Comparison of ENCODE assay signal across 1 cellular context in the genomic region with DNA sequence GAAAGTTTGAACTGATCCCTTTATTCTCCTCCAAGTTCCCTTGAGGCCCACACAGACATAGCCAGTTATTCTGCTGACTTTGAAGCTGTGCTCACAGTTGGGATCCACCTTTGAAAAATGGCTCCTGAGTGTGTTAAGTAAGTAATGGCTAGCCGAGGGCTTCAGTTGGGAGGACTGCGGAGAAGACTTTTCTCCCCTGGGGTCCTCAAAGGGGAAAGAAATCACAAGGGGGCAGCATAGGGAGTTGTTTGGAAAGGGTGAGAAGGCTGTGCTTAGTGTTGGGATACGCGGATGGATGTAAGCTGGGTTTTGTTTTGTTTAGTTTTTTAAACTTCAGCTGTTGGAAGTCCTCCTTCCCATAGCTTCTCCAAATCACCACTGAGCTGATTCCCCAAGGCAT.
TF ChIP-seq lines count a peak whose summit lies in the region.

No MANE protein-coding gene starts in this region.

TF ChIP-seq in WTC11, 78 proteins besides CTCF, POLR2A, EP300 and RAD21 (continued from another document):
- TF ChIP-seq, protein P1, sequence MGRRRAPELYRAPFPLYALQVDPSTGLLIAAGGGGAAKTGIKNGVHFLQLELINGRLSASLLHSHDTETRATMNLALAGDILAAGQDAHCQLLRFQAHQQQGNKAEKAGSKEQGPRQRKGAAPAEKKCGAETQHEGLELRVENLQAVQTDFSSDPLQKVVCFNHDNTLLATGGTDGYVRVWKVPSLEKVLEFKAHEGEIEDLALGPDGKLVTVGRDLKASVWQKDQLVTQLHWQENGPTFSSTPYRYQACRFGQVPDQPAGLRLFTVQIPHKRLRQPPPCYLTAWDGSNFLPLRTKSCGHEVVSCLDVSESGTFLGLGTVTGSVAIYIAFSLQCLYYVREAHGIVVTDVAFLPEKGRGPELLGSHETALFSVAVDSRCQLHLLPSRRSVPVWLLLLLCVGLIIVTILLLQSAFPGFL (CRISPR knock-in tag; IDR thresholded peaks at IDR 0.05; ENCODE audit: borderline replicate concordance): no peak
- TF ChIP-seq ZNF423 (CRISPR knock-in tag; IDR thresholded peaks at IDR 0.05): no peak
